ENCODE assay signal across 13 cellular contexts in the genomic region with DNA sequence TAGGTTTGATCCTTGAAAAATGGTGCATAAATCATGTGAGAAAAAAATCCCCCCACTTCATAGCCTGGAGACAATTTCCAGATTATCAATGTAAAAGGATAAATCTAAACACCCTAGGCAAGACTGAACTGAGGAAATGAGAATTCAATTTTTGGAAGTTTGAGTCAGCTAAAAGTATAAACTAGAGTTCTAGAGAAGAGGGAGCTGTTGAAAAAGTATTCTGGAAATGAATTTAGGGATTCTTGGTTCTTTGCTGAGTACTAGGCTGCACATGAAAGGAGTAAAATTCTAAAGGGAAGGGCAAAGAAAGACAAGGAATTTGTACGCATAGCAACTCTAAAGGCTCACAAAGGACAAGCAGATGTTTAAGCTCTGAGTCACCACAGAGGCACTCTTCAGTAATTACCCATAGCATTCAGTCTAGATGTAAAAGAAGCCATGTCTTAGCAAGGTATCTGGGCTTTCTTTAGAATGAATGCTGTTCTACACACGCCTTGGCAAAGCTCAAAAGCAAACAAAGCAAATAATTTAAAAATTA.
DNase-seq lines count a peak whose midpoint lies in the region; TF ChIP-seq lines count a peak whose summit lies in the region.
"Had no signal": no experiment of that assay in that cellular context is flagged by ENCODE, and none has a peak within 500 bp of the region (broad histone marks: within the 10 kb centered on the region; RNA-seq: fewer than 3 reads in every experiment).

No MANE protein-coding gene starts in this region.

- H2BK5ac ChIP-seq in H9 (ENCODE audit: insufficient read length, low read length) = peak overlapping the region; percentile 86

- no peak overlapping the region for H3K9ac ChIP-seq in H9 (ENCODE audit: extremely low read depth, insufficient read length, low read length)
- H3K9ac ChIP-seq in neural progenitor cell = no peak overlapping the region
- H3K9ac ChIP-seq in colonic mucosa (ENCODE audit: low read depth in 2 of 2, low read length in 2 of 2) = no peak overlapping the region

- CTCF ChIA-PET in RWPE1 (lab: Yijun Ruan, JAX) = no interaction called here

- H3K79me1 ChIP-seq in H9 (ENCODE audit: insufficient read depth, low read depth, low read length, poor library complexity, severe bottlenecking) = no peaks in the 10 kb centered on the region

- H3K36me3 ChIP-seq in neural progenitor cell = peaks cover 10% of the 10 kb centered on the region
- H3K36me3 ChIP-seq in colonic mucosa = no peaks in the 10 kb centered on the region
- H3K36me3 ChIP-seq: prostate gland, thoracic aorta had no signal

- H3K27ac Mint-ChIP-seq in H9 = peak overlapping the region; percentile 97 to 98 (median 97); a peak in 6 of 7 replicates
- H3K27ac Mint-ChIP-seq in neural progenitor cell = peak overlapping the region; percentile 74
- H3K27ac Mint-ChIP-seq: activated naive CD8-positive, alpha-beta T cell treated with anti-CD3 and anti-CD28 coated beads, Interleukin-2, amount 50 U/mL, for 24 hours had no signal

- no peak overlapping the region for H2AK5ac ChIP-seq in H9 (ENCODE audit: insufficient read length, low read length)

- no peaks in the 10 kb centered on the region for H4K20me1 ChIP-seq in H9 (ENCODE audit: control insufficient read depth, insufficient read depth, insufficient read length)
- no peaks in the 10 kb centered on the region for H4K20me1 ChIP-seq in neural progenitor cell (ENCODE audit: low read depth)

- H2BK120ac ChIP-seq in H9 (ENCODE audit: low read depth, low read length, poor library complexity, severe bottlenecking) = no peak overlapping the region

- H3K18ac ChIP-seq in H9 (ENCODE audit: insufficient read length, low read depth, low read length) = no peak overlapping the region

- no peak overlapping the region for H3K23ac ChIP-seq in H9 (ENCODE audit: insufficient read length, low read depth, low read length)

- H3K4me3 Mint-ChIP-seq in H9 (no peak overlapping the region; a peak in 1 of 5 replicates), neural progenitor cell (no peak overlapping the region)
- H3K4me3 Mint-ChIP-seq: activated naive CD8-positive, alpha-beta T cell treated with anti-CD3 and anti-CD28 coated beads, Interleukin-2, amount 50 U/mL, for 24 hours had no signal

- H4K8ac ChIP-seq in H9 (replicated peaks; ENCODE audit: insufficient read length, low read depth, low read length) = no peak overlapping the region

- H3F3A ChIP-seq in neural progenitor cell (ENCODE audit: low read depth) = peaks cover 18% of the 10 kb centered on the region

- H3K27me3 Mint-ChIP-seq in H9 (ENCODE audit: low read depth) (no peaks in the 10 kb centered on the region; the same call in 1 of the 2 replicates), neural progenitor cell (ENCODE audit: insufficient read depth, low read depth) (no peaks in the 10 kb centered on the region)
- H3K27me3 Mint-ChIP-seq: activated naive CD8-positive, alpha-beta T cell treated with anti-CD3 and anti-CD28 coated beads, Interleukin-2, amount 50 U/mL, for 24 hours had no signal

- H3K36me3 Mint-ChIP-seq in H9 (ENCODE audit: insufficient read depth in 1 of 3, low read depth in 3 of 3) (peaks cover 37 to 71% (median 46%) of the 10 kb centered on the region in 3 experiments), neural progenitor cell (peaks cover 18% of the 10 kb centered on the region)

- H3T11ph ChIP-seq in H9 (ENCODE audit: low read length) = peak overlapping the region; percentile 43

- no peak for TF ChIP-seq CTCF in H9 (conservative IDR thresholded peaks at IDR 0.05)
- TF ChIP-seq CTCF in RWPE1 (conservative IDR thresholded peaks at IDR 0.05; ENCODE audit: low read depth) = no peak
- no peak for TF ChIP-seq CTCF in epithelial cell of proximal tubule (conservative IDR thresholded peaks at IDR 0.05; ENCODE audit: low read depth, low read length)
- TF ChIP-seq CTCF in neural progenitor cell (IDR thresholded peaks at IDR 0.05) = no peak
- no peak for TF ChIP-seq CTCF in colonic mucosa (IDR thresholded peaks at IDR 0.05)

- H3K27ac ChIP-seq in H9 (ENCODE audit: insufficient read length, low read depth, low read length) = peak overlapping the region; percentile 96
- H3K27ac ChIP-seq in RWPE1 = no peak overlapping the region
- peak overlapping the region; percentile 98 for H3K27ac ChIP-seq in neural progenitor cell
- no peak overlapping the region for H3K27ac ChIP-seq in caudate nucleus (ENCODE audit: low read depth, low read length)
- H3K27ac ChIP-seq in colonic mucosa = no peak overlapping the region
- H3K27ac ChIP-seq: prostate gland, thoracic aorta had no signal

- H3K79me2 ChIP-seq in H9 (ENCODE audit: insufficient read depth, low read length) = no peaks in the 10 kb centered on the region
- H3K79me2 ChIP-seq in neural progenitor cell (ENCODE audit: low read depth) = no peaks in the 10 kb centered on the region

- no peak overlapping the region for H3K14ac ChIP-seq in H9 (ENCODE audit: insufficient read depth, low read length)

- intact Hi-C loops in colonic mucosa (cut with DNase I) = no loop called here

- H2BK12ac ChIP-seq in H9 (ENCODE audit: insufficient read length, low read depth, low read length) = no peak overlapping the region

- H4K91ac ChIP-seq in H9 (ENCODE audit: insufficient read length, low read depth, low read length) = no peak overlapping the region

- no peak overlapping the region for H2BK20ac ChIP-seq in H9 (ENCODE audit: low read depth, low read length, poor library complexity, severe bottlenecking)

- H3K4ac ChIP-seq in H9 (ENCODE audit: low read depth, low read length) = no peak overlapping the region; the same call in 1 of the 2 replicates

- H3K23me2 ChIP-seq in H9 (ENCODE audit: insufficient read length, low read depth, low read length, poor library complexity, severe bottlenecking) = no peaks in the 10 kb centered on the region

- DNase-seq in H9 (peak; percentile 70), RWPE1 (ENCODE audit: low spot score) (peak; percentile 63), epithelial cell of proximal tubule (ENCODE audit: low read depth) (peak; percentile 12), neural progenitor cell (ENCODE audit: low spot score) (peak; percentile 86), NCI-H1417 treated with DMSO at 0.1 percent for 48 hours (lab: John Stamatoyannopoulos, UW) (no peak), caudate nucleus (lab: John Stamatoyannopoulos, UW) (no peak), colonic mucosa (no peak), NCI-H2081 (lab: John Stamatoyannopoulos, UW) (no peak)
- DNase-seq: activated naive CD8-positive, alpha-beta T cell treated with anti-CD3 and anti-CD28 coated beads, Interleukin-2, amount 50 U/mL, for 24 hours; KG1; NCI-H345 had no signal

- H3K27me3 ChIP-seq in H9 (ENCODE audit: insufficient read depth, low read length) (no peaks in the 10 kb centered on the region), neural progenitor cell (no peaks in the 10 kb centered on the region), colonic mucosa (no peaks in the 10 kb centered on the region)

- no peak overlapping the region for H2AFZ ChIP-seq in H9 (ENCODE audit: low read length)
- H2AFZ ChIP-seq in neural progenitor cell (replicated peaks) = no peak overlapping the region

- WGBS in H9 (ENCODE audit: extremely low coverage, insufficient read length, low lambda C conversion rate) = no CpG with 5 or more reads among the region's 2 CpGs

- no peak overlapping the region for H3K4me2 ChIP-seq in H9 (ENCODE audit: insufficient read depth, insufficient read length, low read length)
- peak overlapping the region; percentile 35 for H3K4me2 ChIP-seq in neural progenitor cell

- H3K4me3 ChIP-seq in epithelial cell of proximal tubule (ENCODE audit: low read depth, low read length) (no peak overlapping the region), neural progenitor cell (no peak overlapping the region), colonic mucosa (no peak overlapping the region)
- H3K4me3 ChIP-seq: prostate gland, thoracic aorta had no signal

- no peaks in the 10 kb centered on the region for H3K4me1 ChIP-seq in H9 (ENCODE audit: insufficient read depth, low read length)
- peaks cover 17% of the 10 kb centered on the region for H3K4me1 ChIP-seq in neural progenitor cell
- no peaks in the 10 kb centered on the region for H3K4me1 ChIP-seq in colonic mucosa
- H3K4me1 ChIP-seq: prostate gland had no signal

- no peak overlapping the region for H4K5ac ChIP-seq in H9 (ENCODE audit: insufficient read length, low read depth, low read length)

- H2BK15ac ChIP-seq in H9 (ENCODE audit: low read depth, low read length) = no peak overlapping the region

- POLR2A ChIA-PET in RWPE1 (lab: Yijun Ruan, JAX; ENCODE audit: low non-redundant PET) = no interaction called here

- H3K9me3 Mint-ChIP-seq in H9 = peaks cover 44 to 45% of the 10 kb centered on the region in 2 experiments
- peaks cover 34% of the 10 kb centered on the region for H3K9me3 Mint-ChIP-seq in neural progenitor cell

- no peak overlapping the region for H3K56ac ChIP-seq in H9 (ENCODE audit: insufficient read length, low read depth, low read length)

- H3K9me3 ChIP-seq in H9 (ENCODE audit: control insufficient read depth, low read depth, low read length) = peaks cover 18% of the 10 kb centered on the region
- H3K9me3 ChIP-seq in neural progenitor cell (ENCODE audit: low read depth) = peaks cover 10% of the 10 kb centered on the region
- H3K9me3 ChIP-seq in colonic mucosa = no peaks in the 10 kb centered on the region
- H3K9me3 ChIP-seq: prostate gland, thoracic aorta had no signal

- peaks cover 5 to 13% of the 10 kb centered on the region in 2 experiments for H3K4me1 Mint-ChIP-seq in H9
- peaks cover 4% of the 10 kb centered on the region for H3K4me1 Mint-ChIP-seq in neural progenitor cell
- H3K4me1 Mint-ChIP-seq: activated naive CD8-positive, alpha-beta T cell treated with anti-CD3 and anti-CD28 coated beads, Interleukin-2, amount 50 U/mL, for 24 hours had no signal

Comparison
In these comparisons a context has a peak if more than half of its experiments do, and no peak if none do; other contexts are left out.
1. DNase-seq: peak in H9 (single experiment), RWPE1 (single experiment), epithelial cell of proximal tubule (single experiment) and neural progenitor cell (single experiment); none in NCI-H1417 treated with DMSO at 0.1 percent for 48 hours (single experiment), caudate nucleus (0 of 61), colonic mucosa (single experiment) and NCI-H2081 (0 of 2).
2. H3K27ac ChIP-seq: peak in H9 (single experiment) and neural progenitor cell (single experiment); none in RWPE1 (single experiment), caudate nucleus (single experiment) and colonic mucosa (single experiment).